Comparison of ENCODE assay signal across 10 cellular contexts in the genomic region with DNA sequence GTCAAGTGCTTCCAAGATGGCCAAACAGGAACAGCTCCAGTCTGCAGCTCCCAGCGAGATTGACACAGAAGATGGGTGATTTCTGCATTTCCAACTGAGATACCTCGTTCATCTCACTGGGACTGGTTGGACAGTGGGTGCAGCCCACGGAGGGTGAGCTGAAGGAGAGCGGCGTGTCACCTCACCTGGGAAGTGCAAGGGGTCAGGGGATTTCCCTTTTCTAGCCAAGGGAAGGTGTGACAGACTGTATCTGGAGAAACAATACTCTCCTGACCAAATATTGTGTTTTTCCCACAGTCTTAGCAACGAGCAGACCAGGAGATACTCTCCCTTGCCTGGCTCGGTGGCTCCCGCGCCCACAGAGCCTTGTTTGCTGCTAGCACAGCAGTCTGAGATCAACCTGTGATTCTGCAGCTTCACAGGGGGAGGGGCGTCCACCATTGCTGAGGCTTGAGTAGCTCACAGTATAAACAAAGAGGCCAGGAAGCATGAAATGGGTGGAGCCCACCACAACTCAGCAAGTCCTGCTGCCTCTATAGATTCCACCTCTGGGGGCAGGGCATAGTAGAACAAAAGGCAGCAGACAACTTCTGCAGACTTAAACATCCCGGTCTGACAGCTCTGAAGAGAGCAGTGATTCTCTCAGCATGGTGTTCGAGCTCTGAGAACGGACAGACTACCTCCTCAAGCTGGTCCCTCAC.
DNase-seq lines count a peak whose midpoint lies in the region; ATAC-seq lines count a peak whose summit lies in the region.
"Had no signal": no experiment of that assay in that cellular context is flagged by ENCODE, and none has a peak within 500 bp of the region (broad histone marks: within the 10 kb centered on the region; RNA-seq: fewer than 3 reads in every experiment).

No MANE protein-coding gene starts in this region.

- intact Hi-C loops in CD4-positive, alpha-beta memory T cell (cut with micrococcal nuclease), result loop anchor here (1.0 to 10.0 kb wide), 5 partner anchors 59 to 309 kb away; a partner anchor contains a TSS

- H3K4me3 ChIP-seq in CD4-positive, alpha-beta memory T cell (ENCODE audit: low read length in 2 of 2), result peak overlapping the region; percentile 24 to 51
- H3K4me3 ChIP-seq in NT2/D1 (ENCODE audit: insufficient read length, low read depth), result peak overlapping the region; percentile 5
- H3K4me3 ChIP-seq: gastrocnemius medialis had no signal

- H3K36me3 ChIP-seq in CD4-positive, alpha-beta memory T cell (ENCODE audit: insufficient read depth, low read length), result no peaks in the 10 kb centered on the region
- H3K36me3 ChIP-seq in NT2/D1 (ENCODE audit: insufficient read depth, insufficient read length, low read length), result no peaks in the 10 kb centered on the region
- H3K36me3 ChIP-seq: gastrocnemius medialis had no signal

- H3K4me1 Mint-ChIP-seq in CD4-positive, alpha-beta memory T cell, result peaks cover 21 to 46% (median 29%) of the 10 kb centered on the region in 4 donors
- peaks cover 6% of the 10 kb centered on the region for H3K4me1 Mint-ChIP-seq in activated T-helper 17 cell treated with anti-CD3 and anti-CD28 coated beads, Interleukin-2, amount 50 U/mL, for 72 hours
- H3K4me1 Mint-ChIP-seq in naive thymus-derived CD8-positive, alpha-beta T cell, result peaks cover 18 to 43% (median 35%) of the 10 kb centered on the region in 4 donors

- H3K9me3 Mint-ChIP-seq in CD4-positive, alpha-beta memory T cell, result peaks cover 0 to 17% (median 6%) of the 10 kb centered on the region in 8 donors
- peaks cover 24% of the 10 kb centered on the region for H3K9me3 Mint-ChIP-seq in activated T-helper 17 cell treated with anti-CD3 and anti-CD28 coated beads, Interleukin-2, amount 50 U/mL, for 72 hours
- H3K9me3 Mint-ChIP-seq in naive thymus-derived CD8-positive, alpha-beta T cell, result peaks cover 0 to 58% (median 33%) of the 10 kb centered on the region in 9 donors

- peaks cover 27% of the 10 kb centered on the region for H3K4me1 ChIP-seq in CD4-positive, alpha-beta memory T cell (ENCODE audit: insufficient read depth, low read length)
- H3K4me1 ChIP-seq in NT2/D1 (ENCODE audit: insufficient read depth, insufficient read length), result no peaks in the 10 kb centered on the region
- H3K4me1 ChIP-seq: gastrocnemius medialis had no signal

- peak overlapping the region; percentile 81 to 95 (median 84) for H3K4me3 Mint-ChIP-seq in CD4-positive, alpha-beta memory T cell
- peak overlapping the region; percentile 61 for H3K4me3 Mint-ChIP-seq in activated T-helper 17 cell treated with anti-CD3 and anti-CD28 coated beads, Interleukin-2, amount 50 U/mL, for 72 hours
- H3K4me3 Mint-ChIP-seq in naive thymus-derived CD8-positive, alpha-beta T cell, result peak overlapping the region; percentile 67 to 90 (median 84)

- CTCF ChIA-PET in CD4-positive, alpha-beta memory T cell (lab: Charles Lee; ENCODE audit: partially characterized antibody), result interaction anchor here (0.7 to 2.1 kb wide), 14 partner anchors 9 to 277 kb away, joined by 3 to 10 read pairs (median 4); no protein-coding TSS in a partner anchor

- H3K9me3 ChIP-seq in CD4-positive, alpha-beta memory T cell (ENCODE audit: control insufficient read depth in 1 of 2, low read length in 2 of 2), result no peaks in the 10 kb centered on the region
- H3K9me3 ChIP-seq in NT2/D1 (ENCODE audit: insufficient read depth, low read length), result peaks cover 8% of the 10 kb centered on the region
- H3K9me3 ChIP-seq: gastrocnemius medialis had no signal

- H3K27ac Mint-ChIP-seq in CD4-positive, alpha-beta memory T cell, result peak overlapping the region; percentile 59 to 95 (median 86)
- no peak overlapping the region for H3K27ac Mint-ChIP-seq in activated T-helper 17 cell treated with anti-CD3 and anti-CD28 coated beads, Interleukin-2, amount 50 U/mL, for 72 hours
- H3K27ac Mint-ChIP-seq in naive thymus-derived CD8-positive, alpha-beta T cell, result peak overlapping the region; percentile 88 to 96 (median 92)

- H3K9ac ChIP-seq in NT2/D1 (ENCODE audit: insufficient read length, low read depth), result no peak overlapping the region
- H3K9ac ChIP-seq: SK-N-SH had no signal

- H3K27me3 Mint-ChIP-seq in CD4-positive, alpha-beta memory T cell, result no peaks in the 10 kb centered on the region
- H3K27me3 Mint-ChIP-seq in activated T-helper 17 cell treated with anti-CD3 and anti-CD28 coated beads, Interleukin-2, amount 50 U/mL, for 72 hours, result no peaks in the 10 kb centered on the region
- H3K27me3 Mint-ChIP-seq in naive thymus-derived CD8-positive, alpha-beta T cell, result no peaks in the 10 kb centered on the region

- H3K27ac ChIP-seq in CD4-positive, alpha-beta memory T cell (ENCODE audit: low read depth, low read length), result no peak overlapping the region
- H3K27ac ChIP-seq: gastrocnemius medialis had no signal

- ATAC-seq in activated T-helper 17 cell treated with anti-CD3 and anti-CD28 coated beads, Interleukin-2, amount 50 U/mL, for 72 hours (replicated peaks), result no peak
- peak; percentile 96 to 97 for ATAC-seq in naive thymus-derived CD8-positive, alpha-beta T cell
- ATAC-seq in GM21423 (IDR thresholded peaks at IDR 0.05; ENCODE audit: unreplicated experiment), result no peak
- no peak for ATAC-seq in GM18867 (IDR thresholded peaks at IDR 0.05; ENCODE audit: unreplicated experiment)
- no peak for ATAC-seq in GM19467 (IDR thresholded peaks at IDR 0.05; ENCODE audit: unreplicated experiment)
- ATAC-seq in HG03025 (IDR thresholded peaks at IDR 0.05; ENCODE audit: low FRiP score, unreplicated experiment), result no peak
- ATAC-seq: gastrocnemius medialis had no signal

- H3K36me3 Mint-ChIP-seq in CD4-positive, alpha-beta memory T cell, result no peaks in the 10 kb centered on the region
- H3K36me3 Mint-ChIP-seq in activated T-helper 17 cell treated with anti-CD3 and anti-CD28 coated beads, Interleukin-2, amount 50 U/mL, for 72 hours (ENCODE audit: low read depth), result no peaks in the 10 kb centered on the region
- peaks cover 0 to 31% (median 20%) of the 10 kb centered on the region in 3 donors for H3K36me3 Mint-ChIP-seq in naive thymus-derived CD8-positive, alpha-beta T cell

- no peaks in the 10 kb centered on the region for H3K27me3 ChIP-seq in CD4-positive, alpha-beta memory T cell (ENCODE audit: insufficient read depth, low read length)
- H3K27me3 ChIP-seq in NT2/D1 (ENCODE audit: insufficient read depth, insufficient read length), result no peaks in the 10 kb centered on the region
- H3K27me3 ChIP-seq: gastrocnemius medialis had no signal

- POLR2A ChIA-PET in CD4-positive, alpha-beta memory T cell (lab: Charles Lee; ENCODE audit: partially characterized antibody), result interaction anchor here (0.6 to 1.9 kb wide), 10 partner anchors 9 to 865 kb away, joined by 3 to 12 read pairs (median 4); a partner anchor contains a TSS
- POLR2A ChIA-PET in naive thymus-derived CD8-positive, alpha-beta T cell (lab: Charles Lee), result interaction anchor here (1.0 to 1.4 kb wide), 5 partner anchors 9 to 294 kb away, joined by 3 to 4 read pairs (median 3); a partner anchor contains a TSS

- DNase-seq in CD4-positive, alpha-beta memory T cell, result peak; percentile 75 to 86 (median 82)
- peak; percentile 80 for DNase-seq in NT2/D1 (ENCODE audit: low read depth, low spot score)
- DNase-seq in naive thymus-derived CD8-positive, alpha-beta T cell, result peak; percentile 34 to 92 (median 72)
- DNase-seq: SK-N-SH had no signal

Comparison
In these comparisons a context has a peak if more than half of its experiments do, and no peak if none do; other contexts are left out.
1. ATAC-seq: peak in naive thymus-derived CD8-positive, alpha-beta T cell (2 of 2); none in activated T-helper 17 cell treated with anti-CD3 and anti-CD28 coated beads, Interleukin-2, amount 50 U/mL, for 72 hours (single experiment), GM21423 (single experiment), GM18867 (single experiment), GM19467 (single experiment) and HG03025 (single experiment).
2. Peak in every context shown above with its lines, with median percentiles within 50 percentile points of each other: DNase-seq and H3K4me3 Mint-ChIP-seq.